In the genomic region with DNA sequence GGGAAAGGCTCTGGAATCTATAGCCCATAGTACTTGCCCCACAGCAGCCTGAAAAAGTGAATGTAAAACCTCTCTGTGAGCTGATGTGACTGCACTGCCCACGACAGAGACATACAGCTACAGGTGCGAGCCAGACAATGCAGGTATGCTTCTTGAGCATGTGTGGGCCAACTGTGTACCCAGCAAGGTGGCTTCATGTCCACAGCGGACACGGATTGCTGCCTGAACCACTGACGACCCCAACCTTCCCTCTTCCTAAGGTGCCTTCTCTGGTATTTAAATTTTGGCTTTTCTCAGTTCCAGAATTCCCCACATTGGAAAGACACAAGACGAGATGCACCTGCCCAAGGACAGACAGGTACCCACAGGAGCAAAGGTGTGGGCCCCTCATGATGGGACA, we compare ENCODE assay signal across 20 cellular contexts.
DNase-seq lines count a peak whose midpoint lies in the region; ATAC-seq and TF ChIP-seq lines count a peak whose summit lies in the region.
"Had no signal": no experiment of that assay in that cellular context is flagged by ENCODE, and none has a peak within 500 bp of the region (broad histone marks: within the 10 kb centered on the region; RNA-seq: fewer than 3 reads in every experiment).

No MANE protein-coding gene starts in this region.

- peak; percentile 8 for DNase-seq in activated naive CD4-positive, alpha-beta T cell treated with anti-CD3 and anti-CD28 coated beads, Interleukin-2, amount 10 ng/mL, durations not matched to agents 7 days and 5 days
- no peak for DNase-seq in activated naive CD4-positive, alpha-beta T cell treated with anti-CD3 and anti-CD28 coated beads, Interleukin-2, amount 50 U/mL, for 72 hours (ENCODE audit: low spot score in 2 of 2)
- peak; percentile 4 for DNase-seq in activated B cell treated with CpG ODN at 0.5 μM for 24 hours
- DNase-seq in mesenteric fat pad (ENCODE audit: low spot score), result peak; percentile 26
- DNase-seq in type B pancreatic cell (ENCODE audit: extremely low spot score, unreplicated experiment), result peak; percentile 20
- DNase-seq in NCI-H2029 (lab: John Stamatoyannopoulos, UW), result no peak
- DNase-seq in MG63, result no peak
- DNase-seq: C1 segment of cervical spinal cord; CD8-positive, alpha-beta memory T cell; GM23248; KG1; NCI-H1694 treated with DMSO at 0.1 percent for 48 hours; NCI-H2107; NCI-H510A; NCI-H748 treated with DMSO at 0.1 percent for 48 hours; NK-92 treated with Interleukin-12 subunit alpha and Interleukin-12 subunit beta, amount 100 ng/mL, for 24 hours; SHP77 had no signal

- H3K4me1 Mint-ChIP-seq in activated naive CD4-positive, alpha-beta T cell treated with anti-CD3 and anti-CD28 coated beads, Interleukin-2, amount 10 ng/mL, durations not matched to agents 7 days and 5 days, result no peaks in the 10 kb centered on the region
- H3K4me1 Mint-ChIP-seq in activated B cell treated with CpG ODN at 0.5 μM for 24 hours (no peaks in the 10 kb centered on the region), type B pancreatic cell (ENCODE audit: unreplicated experiment) (peaks cover 4% of the 10 kb centered on the region)
- H3K4me1 Mint-ChIP-seq: CD8-positive, alpha-beta memory T cell had no signal

- H3K27me3 ChIP-seq in MG63, result no peaks in the 10 kb centered on the region

- no peaks in the 10 kb centered on the region for H3K9me3 ChIP-seq in MG63

- H3K4me3 ChIP-seq in MG63, result no peak overlapping the region
- H3K4me3 ChIP-seq: GM23248 had no signal

- no peak overlapping the region for H3K4me3 Mint-ChIP-seq in activated naive CD4-positive, alpha-beta T cell treated with anti-CD3 and anti-CD28 coated beads, Interleukin-2, amount 10 ng/mL, durations not matched to agents 7 days and 5 days
- H3K4me3 Mint-ChIP-seq in activated B cell treated with CpG ODN at 0.5 μM for 24 hours (no peak overlapping the region), type B pancreatic cell (no peak overlapping the region)
- H3K4me3 Mint-ChIP-seq: CD8-positive, alpha-beta memory T cell had no signal

- H3K36me3 ChIP-seq in MG63, result no peaks in the 10 kb centered on the region

- H3K27ac Mint-ChIP-seq in activated naive CD4-positive, alpha-beta T cell treated with anti-CD3 and anti-CD28 coated beads, Interleukin-2, amount 10 ng/mL, durations not matched to agents 7 days and 5 days, result no peak overlapping the region
- no peak overlapping the region for H3K27ac Mint-ChIP-seq in activated naive CD4-positive, alpha-beta T cell treated with anti-CD3 and anti-CD28 coated beads, Interleukin-2, amount 50 U/mL, for 72 hours
- H3K27ac Mint-ChIP-seq in activated B cell treated with CpG ODN at 0.5 μM for 24 hours (no peak overlapping the region), type B pancreatic cell (no peak overlapping the region)
- H3K27ac Mint-ChIP-seq: CD8-positive, alpha-beta memory T cell had no signal

- CTCF ChIA-PET in activated naive CD4-positive, alpha-beta T cell treated with anti-CD3 and anti-CD28 coated beads, Interleukin-2, amount 10 ng/mL, durations not matched to agents 7 days and 5 days (lab: Charles Lee), result no interaction called here
- CTCF ChIA-PET in activated B cell treated with CpG ODN at 0.5 μM for 24 hours (lab: Charles Lee), result no interaction called here

- intact Hi-C loops in activated B cell treated with CpG ODN at 0.5 μM for 24 hours (cut with micrococcal nuclease), result no loop called here

- TF ChIP-seq CTCF in activated B cell treated with CpG ODN at 0.5 μM for 24 hours (IDR thresholded peaks at IDR 0.05) (no peak), type B pancreatic cell (conservative IDR thresholded peaks at IDR 0.05) (no peak)

- no peak for ATAC-seq in activated naive CD4-positive, alpha-beta T cell treated with anti-CD3 and anti-CD28 coated beads, Interleukin-2, amount 50 U/mL, for 72 hours
- ATAC-seq in activated B cell treated with CpG ODN at 0.5 μM for 24 hours (ENCODE audit: low read depth) (no peak), HG03378 (IDR thresholded peaks at IDR 0.05; ENCODE audit: unreplicated experiment) (no peak)
- ATAC-seq: HCT116, HepG2 had no signal

- POLR2A ChIA-PET in activated B cell treated with CpG ODN at 0.5 μM for 24 hours (lab: Charles Lee), result no interaction called here

- H3K9me3 Mint-ChIP-seq in activated naive CD4-positive, alpha-beta T cell treated with anti-CD3 and anti-CD28 coated beads, Interleukin-2, amount 10 ng/mL, durations not matched to agents 7 days and 5 days, result no peaks in the 10 kb centered on the region
- H3K9me3 Mint-ChIP-seq in activated naive CD4-positive, alpha-beta T cell treated with anti-CD3 and anti-CD28 coated beads, Interleukin-2, amount 50 U/mL, for 72 hours, result no peaks in the 10 kb centered on the region
- H3K9me3 Mint-ChIP-seq in activated B cell treated with CpG ODN at 0.5 μM for 24 hours (no peaks in the 10 kb centered on the region), type B pancreatic cell (no peaks in the 10 kb centered on the region)
- H3K9me3 Mint-ChIP-seq: CD8-positive, alpha-beta memory T cell had no signal

- peaks cover 7% of the 10 kb centered on the region for H3K27me3 Mint-ChIP-seq in activated naive CD4-positive, alpha-beta T cell treated with anti-CD3 and anti-CD28 coated beads, Interleukin-2, amount 10 ng/mL, durations not matched to agents 7 days and 5 days
- H3K27me3 Mint-ChIP-seq in activated B cell treated with CpG ODN at 0.5 μM for 24 hours (no peaks in the 10 kb centered on the region), type B pancreatic cell (peaks cover 4% of the 10 kb centered on the region)

- no peaks in the 10 kb centered on the region for H3K36me3 Mint-ChIP-seq in activated naive CD4-positive, alpha-beta T cell treated with anti-CD3 and anti-CD28 coated beads, Interleukin-2, amount 10 ng/mL, durations not matched to agents 7 days and 5 days
- H3K36me3 Mint-ChIP-seq in activated naive CD4-positive, alpha-beta T cell treated with anti-CD3 and anti-CD28 coated beads, Interleukin-2, amount 50 U/mL, for 72 hours, result no peaks in the 10 kb centered on the region
- H3K36me3 Mint-ChIP-seq in activated B cell treated with CpG ODN at 0.5 μM for 24 hours (ENCODE audit: low read depth) (no peaks in the 10 kb centered on the region), type B pancreatic cell (no peaks in the 10 kb centered on the region)
- H3K36me3 Mint-ChIP-seq: CD8-positive, alpha-beta memory T cell had no signal

Comparison
In these comparisons a context has a peak if more than half of its experiments do, and no peak if none do; other contexts are left out.
1. DNase-seq: peak in activated naive CD4-positive, alpha-beta T cell treated with anti-CD3 and anti-CD28 coated beads, Interleukin-2, amount 10 ng/mL, durations not matched to agents 7 days and 5 days (single experiment), activated B cell treated with CpG ODN at 0.5 μM for 24 hours (single experiment), mesenteric fat pad (single experiment) and type B pancreatic cell (single experiment); none in activated naive CD4-positive, alpha-beta T cell treated with anti-CD3 and anti-CD28 coated beads, Interleukin-2, amount 50 U/mL, for 72 hours (0 of 2), NCI-H2029 (single experiment) and MG63 (single experiment).